In genomic region chr18:59085797-59086196, GRCh38 we compare ENCODE assay signal across 21 cellular contexts. TPM values are rescaled to one million over a fixed set of nuclear protein-coding genes. Genes with fewer than 3 reads are reported as not detected.
DNase-seq lines count a peak whose midpoint lies in the region; ATAC-seq and TF ChIP-seq lines count a peak whose summit lies in the region.
"Had no signal": no experiment of that assay in that cellular context is flagged by ENCODE, and none has a peak within 500 bp of the region (broad histone marks: within the 10 kb centered on the region; RNA-seq: fewer than 3 reads in every experiment).

No MANE protein-coding gene starts in this region.

- no peak overlapping the region for H3K4me3 Mint-ChIP-seq in naive thymus-derived CD4-positive, alpha-beta T cell
- H3K4me3 Mint-ChIP-seq: activated naive CD4-positive, alpha-beta T cell treated with anti-CD3 and anti-CD28 coated beads, Interleukin-2, amount 50 U/mL, for 24 hours; GM23338 had no signal

- CTCF ChIA-PET in naive thymus-derived CD4-positive, alpha-beta T cell (lab: Charles Lee), result interaction anchor here (0.9 to 2.1 kb wide), 4 partner anchors 9 to 317 kb away, joined by 4 to 9 read pairs (median 6); no protein-coding TSS in a partner anchor

- no peak overlapping the region for H3K9ac ChIP-seq in neuronal stem cell (ENCODE audit: low read depth, low read length, poor library complexity)

- H3K27ac Mint-ChIP-seq in naive thymus-derived CD4-positive, alpha-beta T cell, result no peak overlapping the region
- H3K27ac Mint-ChIP-seq: activated naive CD4-positive, alpha-beta T cell treated with anti-CD3 and anti-CD28 coated beads, Interleukin-2, amount 50 U/mL, for 24 hours; GM23338 had no signal

- no peak overlapping the region for H4K8ac ChIP-seq in neuronal stem cell (ENCODE audit: low read depth, low read length)

- H2BK12ac ChIP-seq in neuronal stem cell (ENCODE audit: low read length), result no peak overlapping the region

- H4K91ac ChIP-seq in neuronal stem cell (ENCODE audit: low read depth, low read length, poor library complexity), result no peak overlapping the region

- no peaks in the 10 kb centered on the region for H3K9me3 Mint-ChIP-seq in naive thymus-derived CD4-positive, alpha-beta T cell
- H3K9me3 Mint-ChIP-seq: activated naive CD4-positive, alpha-beta T cell treated with anti-CD3 and anti-CD28 coated beads, Interleukin-2, amount 50 U/mL, for 24 hours; GM23338; naive B cell had no signal

- no peak overlapping the region for H3K4me2 ChIP-seq in neuronal stem cell (ENCODE audit: insufficient read depth, low read length, poor library complexity, severe bottlenecking)
- H3K4me2 ChIP-seq: GM23338 had no signal

- no peak overlapping the region for H2BK120ac ChIP-seq in neuronal stem cell (ENCODE audit: low read depth, low read length)

- POLR2A ChIA-PET in naive thymus-derived CD4-positive, alpha-beta T cell (lab: Charles Lee), result no interaction called here

- H3K36me3 Mint-ChIP-seq in naive thymus-derived CD4-positive, alpha-beta T cell, result no peaks in the 10 kb centered on the region
- H3K36me3 Mint-ChIP-seq: activated naive CD4-positive, alpha-beta T cell treated with anti-CD3 and anti-CD28 coated beads, Interleukin-2, amount 50 U/mL, for 24 hours; naive B cell had no signal

- H2AFZ ChIP-seq in neuronal stem cell (ENCODE audit: low read length), result no peak overlapping the region

- H3K9me3 ChIP-seq in MG63 (no peaks in the 10 kb centered on the region), neuronal stem cell (replicated peaks in 1 of 2; ENCODE audit: control insufficient read depth in 2 of 2, insufficient read depth in 1 of 2, low read depth in 1 of 2, low read length in 2 of 2) (no peaks in the 10 kb centered on the region)
- no peaks in the 10 kb centered on the region for H3K9me3 ChIP-seq in naive thymus-derived CD4-positive, alpha-beta T cell (ENCODE audit: control insufficient read depth in 2 of 3, low read length in 3 of 3)
- H3K9me3 ChIP-seq: lower lobe of right lung, SJSA1, tibial artery had no signal

- H3K4ac ChIP-seq in neuronal stem cell (ENCODE audit: low read length), result no peak overlapping the region

- no peak for TF ChIP-seq CTCF in astrocyte of the spinal cord (IDR thresholded peaks at IDR 0.05; ENCODE audit: low read depth, low read length)

- H3K23ac ChIP-seq in neuronal stem cell (ENCODE audit: low read depth, low read length, poor library complexity), result no peak overlapping the region

- H3K27me3 ChIP-seq in MG63 (peaks cover 7% of the 10 kb centered on the region; the same call in 1 of the 2 replicates), neuronal stem cell (ENCODE audit: control insufficient read depth in 3 of 3, insufficient read depth in 3 of 3, low read depth in 1 of 3, low read length in 3 of 3) (peaks cover 0 to 44% (median 0%) of the 10 kb centered on the region in 3 experiments)
- peaks cover 0 to 4% of the 10 kb centered on the region in 2 donors for H3K27me3 ChIP-seq in naive thymus-derived CD4-positive, alpha-beta T cell (ENCODE audit: control insufficient read depth in 2 of 2, insufficient read depth in 2 of 2, low read length in 2 of 2)

- in situ Hi-C loops in astrocyte of the spinal cord (cut with HindIII; ENCODE audit: low sequenced_read_pairs), result no loop called here

- no peak overlapping the region for H2BK5ac ChIP-seq in neuronal stem cell (ENCODE audit: low read length)

- H3K14ac ChIP-seq in neuronal stem cell (ENCODE audit: low read length), result no peak overlapping the region

- intact Hi-C loops in naive thymus-derived CD4-positive, alpha-beta T cell (cut with micrococcal nuclease), result loop anchor here in 1 of 2 donors (10.0 kb wide), 1 partner anchor 139 kb away; the partner anchor contains the start of gene GRP

- no peak overlapping the region for H2AK5ac ChIP-seq in neuronal stem cell (ENCODE audit: low read depth, low read length)

- DNase-seq in AG20443 (ENCODE audit: low spot score) (peak; percentile 68), MG63 (peak; percentile 22), astrocyte of the spinal cord (ENCODE audit: low read depth, low spot score) (peak; percentile 18), iris pigment epithelial cell (ENCODE audit: low read depth) (peak; percentile 25), C1 segment of cervical spinal cord (lab: John Stamatoyannopoulos, UW) (no peak), neuronal stem cell (ENCODE audit: low spot score) (no peak)
- no peak for DNase-seq in naive thymus-derived CD4-positive, alpha-beta T cell
- DNase-seq: activated CD4-positive, alpha-beta T cell treated with anti-CD3 and anti-CD28 coated beads for 48 hours; activated T-cell treated with anti-CD3 and anti-CD28 coated beads for 4 hours; caudate nucleus; DMS153; effector CD4-positive, alpha-beta T cell; foreskin keratinocyte; lower lobe of right lung; naive B cell; NCI-H2227 treated with DMSO at 0.1 percent for 48 hours; tibial artery had no signal

- ATAC-seq in HG03139 (IDR thresholded peaks at IDR 0.05; ENCODE audit: unreplicated experiment), result no peak
- no peak for ATAC-seq in naive thymus-derived CD4-positive, alpha-beta T cell
- ATAC-seq: foreskin keratinocyte, GM23338, lower lobe of right lung had no signal

- H3K79me1 ChIP-seq in neuronal stem cell (ENCODE audit: low read depth, low read length), result no peaks in the 10 kb centered on the region

- WGBS in neuronal stem cell (ENCODE audit: extremely low coverage in 2 of 2, insufficient read length in 2 of 2, insufficient replicate concordance in 1 of 2), 2 donors, result no CpG with 5 or more reads among the region's 1 CpG

- H3K4me3 ChIP-seq in MG63 (no peak overlapping the region), astrocyte of the spinal cord (ENCODE audit: low read depth, low read length) (no peak overlapping the region), neuronal stem cell (ENCODE audit: low read length in 2 of 2) (no peak overlapping the region)
- no peak overlapping the region for H3K4me3 ChIP-seq in naive thymus-derived CD4-positive, alpha-beta T cell (ENCODE audit: low read length)
- H3K4me3 ChIP-seq: GM23338, lower lobe of right lung, SJSA1, tibial artery had no signal

- H3K18ac ChIP-seq in neuronal stem cell (ENCODE audit: low read length), result no peak overlapping the region

- peaks cover 12 to 22% (median 20%) of the 10 kb centered on the region in 5 donors for H3K27me3 Mint-ChIP-seq in naive thymus-derived CD4-positive, alpha-beta T cell

- H3K36me3 ChIP-seq in MG63, result no peaks in the 10 kb centered on the region
- no peaks in the 10 kb centered on the region for H3K36me3 ChIP-seq in neuronal stem cell (replicated peaks in 1 of 2; ENCODE audit: control insufficient read depth in 2 of 2, insufficient read depth in 2 of 2, low read length in 2 of 2)
- no peaks in the 10 kb centered on the region for H3K36me3 ChIP-seq in naive thymus-derived CD4-positive, alpha-beta T cell (ENCODE audit: control insufficient read depth in 2 of 3, insufficient read depth in 3 of 3, low read length in 3 of 3)
- H3K36me3 ChIP-seq: lower lobe of right lung, SJSA1, tibial artery had no signal

- peaks cover 0 to 1% of the 10 kb centered on the region in 2 donors for H3K4me1 ChIP-seq in neuronal stem cell (ENCODE audit: control insufficient read depth in 2 of 2, insufficient read depth in 1 of 2, low read depth in 1 of 2, low read length in 2 of 2)
- H3K4me1 ChIP-seq in naive thymus-derived CD4-positive, alpha-beta T cell (ENCODE audit: control insufficient read depth in 2 of 2, insufficient read depth in 2 of 2, low read length in 2 of 2), result peaks cover 0 to 8% of the 10 kb centered on the region in 2 donors
- H3K4me1 ChIP-seq: foreskin keratinocyte, lower lobe of right lung, SJSA1, tibial artery had no signal

- H3K27ac ChIP-seq in neuronal stem cell (replicated peaks; ENCODE audit: low read length), result no peak overlapping the region
- no peak overlapping the region for H3K27ac ChIP-seq in naive thymus-derived CD4-positive, alpha-beta T cell (ENCODE audit: low read depth, low read length)
- H3K27ac ChIP-seq: foreskin keratinocyte, lower lobe of right lung, SJSA1, tibial artery had no signal

- peaks cover 3 to 18% (median 13%) of the 10 kb centered on the region in 7 donors for H3K4me1 Mint-ChIP-seq in naive thymus-derived CD4-positive, alpha-beta T cell

- no peak overlapping the region for H2BK15ac ChIP-seq in neuronal stem cell (ENCODE audit: low read length)

RNA-seq across cellular contexts. Expression of gene SEC11C, which starts 53.9 kb away (rescaled TPM):
- total RNA-seq in MG63 (2014; rRNA removed; shearing (Covaris generic); ENCODE audit: low replicate concordance), result 48.1 and 57.1 TPM in 2 replicates
- 67.4 TPM for polyA plus RNA-seq in neuronal stem cell (2013, experiment 1 of 2)
- polyA plus RNA-seq in neuronal stem cell (2013, experiment 2 of 2), result 68.5 TPM
- 100 to 1,000 TPM in 1 of 5 experiments, 10 to 100 TPM in 4; 41.4 to 111 (median 53.8) TPM for total RNA-seq in naive thymus-derived CD4-positive, alpha-beta T cell
- polyA plus RNA-seq in naive thymus-derived CD4-positive, alpha-beta T cell, result 100 to 1,000 TPM in 1 of 2 donors, 10 to 100 TPM in 1; 92.4 to 137 TPM

Comparison
In these comparisons a context has a peak if more than half of its experiments do, and no peak if none do; other contexts are left out.
1. DNase-seq: peak in AG20443 (single experiment), MG63 (single experiment), astrocyte of the spinal cord (single experiment) and iris pigment epithelial cell (single experiment); none in C1 segment of cervical spinal cord (0 of 14), neuronal stem cell (single experiment) and naive thymus-derived CD4-positive, alpha-beta T cell (0 of 9).